Comparison of ENCODE assay signal across 13 cellular contexts in the genomic region with DNA sequence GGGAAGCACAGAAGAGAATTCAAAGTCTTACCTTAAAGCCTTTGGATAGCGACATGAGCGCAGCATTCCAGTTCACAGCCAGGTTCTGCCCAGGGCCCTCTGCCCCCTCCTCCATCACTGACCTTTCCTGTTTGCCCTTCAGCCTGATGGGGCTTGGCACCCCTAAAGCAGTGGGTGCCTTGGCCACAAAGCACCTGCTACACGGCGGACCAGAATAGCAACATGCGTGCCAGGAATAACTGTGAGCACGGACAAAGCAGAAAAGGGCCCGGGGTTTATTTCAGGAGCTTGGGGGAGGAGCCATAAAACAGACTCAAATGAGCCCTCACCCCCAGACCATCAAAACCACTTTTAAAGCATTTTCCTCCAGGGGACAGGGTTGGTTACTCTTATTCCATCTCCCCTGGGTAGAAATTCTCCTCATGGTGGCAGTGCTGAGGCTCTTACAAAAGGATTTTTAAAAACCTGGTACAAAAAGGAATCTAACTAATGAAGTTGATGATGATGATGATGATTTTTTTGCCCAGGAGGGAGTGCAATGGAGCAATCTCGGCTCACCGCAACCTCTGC.
DNase-seq lines count a peak whose midpoint lies in the region; ATAC-seq and TF ChIP-seq lines count a peak whose summit lies in the region.
"Had no signal": no experiment of that assay in that cellular context is flagged by ENCODE, and none has a peak within 500 bp of the region (broad histone marks: within the 10 kb centered on the region; RNA-seq: fewer than 3 reads in every experiment).

No MANE protein-coding gene starts in this region.

- peak; percentile 44 for DNase-seq in activated CD8-positive, alpha-beta memory T cell treated with anti-CD3 and anti-CD28 coated beads, Interleukin-2, amount 50 U/mL, for 48 hours
- DNase-seq in activated CD8-positive, alpha-beta memory T cell treated with anti-CD3 and anti-CD28 coated beads, Interleukin-2, amount 50 U/mL, for 4 hours, result no peak
- DNase-seq in RWPE2 (ENCODE audit: low spot score), result peak; percentile 34
- DNase-seq in foreskin keratinocyte, result no peak
- DNase-seq in stomach, result peak; percentile 15
- DNase-seq in SK-N-SH, result no peak
- no peak for DNase-seq in stimulated activated CD4-positive, alpha-beta T cell treated with anti-CD3 and anti-CD28 coated beads, Interleukin-4, amount 100 ng/mL, for 4 hours
- DNase-seq: activated naive CD8-positive, alpha-beta T cell treated with anti-CD3 and anti-CD28 coated beads for 36 hours; AML-193; NCI-H446 treated with DMSO at 0.1 percent for 48 hours had no signal

- no peak for ATAC-seq in RWPE2 (ENCODE audit: low read depth)
- no peak for ATAC-seq in foreskin keratinocyte
- ATAC-seq in GM19351 (IDR thresholded peaks at IDR 0.05; ENCODE audit: unreplicated experiment), result no peak

- TF ChIP-seq EP300 in stomach (IDR thresholded peaks at IDR 0.05), result no peak
- no peak for TF ChIP-seq EP300 in SK-N-SH (IDR thresholded peaks at IDR 0.05; ENCODE audit: borderline replicate concordance in 1 of 2, low read depth in 1 of 2, low read length in 1 of 2)

- no peak for TF ChIP-seq POLR2A in stomach (IDR thresholded peaks at IDR 0.05)

- H3K27ac ChIP-seq in RWPE2 (ENCODE audit: poor library complexity, severe bottlenecking) (no peak overlapping the region), foreskin keratinocyte (no peak overlapping the region), stomach (no peak overlapping the region), SK-N-SH (ENCODE audit: low read depth in 2 of 2, low read length in 1 of 2) (no peak overlapping the region)
- H3K27ac ChIP-seq: Peyer's patch, uterus had no signal

- H3K4me2 ChIP-seq in SK-N-SH, result no peak overlapping the region

- peak; percentile 45 for TF ChIP-seq CTCF in RWPE2 (IDR thresholded peaks at IDR 0.05; ENCODE audit: poor library complexity, severe bottlenecking)
- TF ChIP-seq CTCF in foreskin keratinocyte (conservative IDR thresholded peaks at IDR 0.05), result peak; percentile 56
- no peak for TF ChIP-seq CTCF in stomach (IDR thresholded peaks at IDR 0.05)
- TF ChIP-seq CTCF in SK-N-SH (IDR thresholded peaks at IDR 0.05), result no peak; the same call in 1 of the 2 replicates

- H3K79me2 ChIP-seq in SK-N-SH (ENCODE audit: insufficient read depth), result no peaks in the 10 kb centered on the region

- intact Hi-C loops in stomach (cut with DNase I; ENCODE audit: low total_unique reads), result no loop called here

- WGBS in stomach, 5 donors, result 81 to 92% (median 89%) methylated on average over 9 of the region's 9 CpGs
- 80% methylated on average over 9 of the region's 9 CpGs for WGBS in SK-N-SH (ENCODE audit: low lambda C conversion rate)

- H4K20me1 ChIP-seq in SK-N-SH (ENCODE audit: insufficient read depth), result no peaks in the 10 kb centered on the region

- H3F3A ChIP-seq in SK-N-SH (replicated peaks; ENCODE audit: insufficient read depth), result no peaks in the 10 kb centered on the region

- H3K9me3 ChIP-seq in RWPE2 (ENCODE audit: severe bottlenecking) (no peaks in the 10 kb centered on the region), stomach (no peaks in the 10 kb centered on the region), SK-N-SH (no peaks in the 10 kb centered on the region)
- H3K9me3 ChIP-seq: Peyer's patch, uterus had no signal

- H3K9ac ChIP-seq in SK-N-SH, result no peak overlapping the region

- no peaks in the 10 kb centered on the region for H3K27me3 ChIP-seq in RWPE2 (ENCODE audit: insufficient read depth, poor library complexity, severe bottlenecking)
- H3K27me3 ChIP-seq in foreskin keratinocyte, result no peaks in the 10 kb centered on the region
- H3K27me3 ChIP-seq in stomach, result peaks cover 0 to 4% (median 0%) of the 10 kb centered on the region in 3 donors
- H3K27me3 ChIP-seq in SK-N-SH (ENCODE audit: insufficient read depth), result no peaks in the 10 kb centered on the region; the same call in 1 of the 2 replicates
- H3K27me3 ChIP-seq: Peyer's patch, uterus had no signal

- no peaks in the 10 kb centered on the region for H3K9me2 ChIP-seq in SK-N-SH

- TF ChIP-seq RAD21 in SK-N-SH (IDR thresholded peaks at IDR 0.05; ENCODE audit: low read length), result no peak

- H3K4me3 ChIP-seq in RWPE2 (ENCODE audit: severe bottlenecking) (no peak overlapping the region), stomach (no peak overlapping the region), SK-N-SH (ENCODE audit: low read depth in 2 of 2, low read length in 1 of 2) (no peak overlapping the region)
- H3K4me3 ChIP-seq: Peyer's patch, uterus had no signal

- POLR2A ChIA-PET in SK-N-SH (lab: Yijun Ruan, JAX), result no interaction called here

- CTCF ChIA-PET in SK-N-SH (lab: Yijun Ruan, JAX), result interaction anchor here (1.1 kb wide), 1 partner anchor 26 kb away, joined by 4 read pairs; no protein-coding TSS in a partner anchor

- H2AFZ ChIP-seq in SK-N-SH (ENCODE audit: low read depth), result no peak overlapping the region

- no peaks in the 10 kb centered on the region for H3K36me3 ChIP-seq in RWPE2 (ENCODE audit: low read depth)
- H3K36me3 ChIP-seq in stomach, result no peaks in the 10 kb centered on the region
- no peaks in the 10 kb centered on the region for H3K36me3 ChIP-seq in SK-N-SH (replicated peaks in 1 of 2; ENCODE audit: control insufficient read depth in 1 of 2, insufficient read depth in 2 of 2, low read length in 1 of 2)
- H3K36me3 ChIP-seq: Peyer's patch, uterus had no signal

- peaks cover 33% of the 10 kb centered on the region for H3K4me1 ChIP-seq in RWPE2 (ENCODE audit: insufficient read depth, poor library complexity, severe bottlenecking)
- H3K4me1 ChIP-seq in foreskin keratinocyte, result peaks cover 29% of the 10 kb centered on the region
- H3K4me1 ChIP-seq in stomach, result no peaks in the 10 kb centered on the region
- H3K4me1 ChIP-seq in SK-N-SH (ENCODE audit: control insufficient read depth in 1 of 2, insufficient read depth in 2 of 2, low read depth in 1 of 2, low read length in 1 of 2), result no peaks in the 10 kb centered on the region
- H3K4me1 ChIP-seq: uterus had no signal

TF ChIP-seq in SK-N-SH, 30 proteins besides CTCF, POLR2A, EP300 and RAD21:
- no peak for TF ChIP-seq NFIC (IDR thresholded peaks at IDR 0.05; ENCODE audit: borderline replicate concordance)

Comparison
In these comparisons a context has a peak if more than half of its experiments do, and no peak if none do; other contexts are left out.
1. DNase-seq: peak in activated CD8-positive, alpha-beta memory T cell treated with anti-CD3 and anti-CD28 coated beads, Interleukin-2, amount 50 U/mL, for 48 hours (single experiment), RWPE2 (single experiment) and stomach (single experiment); none in activated CD8-positive, alpha-beta memory T cell treated with anti-CD3 and anti-CD28 coated beads, Interleukin-2, amount 50 U/mL, for 4 hours (single experiment), foreskin keratinocyte (0 of 2), SK-N-SH (single experiment) and stimulated activated CD4-positive, alpha-beta T cell treated with anti-CD3 and anti-CD28 coated beads, Interleukin-4, amount 100 ng/mL, for 4 hours (0 of 2).
2. CTCF ChIP-seq: peak in RWPE2 (single experiment) and foreskin keratinocyte (single experiment); none in stomach (0 of 7) and SK-N-SH (single experiment).